8 cellular contexts compared by ENCODE assay signal in genomic region chrX:39815621-39816020, GRCh38.
DNase-seq lines count a peak whose midpoint lies in the region; ATAC-seq, FAIRE-seq and TF ChIP-seq lines count a peak whose summit lies in the region.

No MANE protein-coding gene starts in this region.

- H3K4me1 ChIP-seq in pancreas = peaks cover 0 to 5% (median 0%) of the 10 kb centered on the region in 3 donors
- H3K4me1 ChIP-seq in right atrium auricular region = peaks cover 0 to 41% of the 10 kb centered on the region in 2 donors

- H3K9me3 ChIP-seq in pancreas = no peaks in the 10 kb centered on the region
- H3K9me3 ChIP-seq in right atrium auricular region = no peaks in the 10 kb centered on the region

- peaks cover 0 to 9% (median 1%) of the 10 kb centered on the region in 4 donors for H3K27me3 ChIP-seq in pancreas
- no peaks in the 10 kb centered on the region for H3K27me3 ChIP-seq in right atrium auricular region

- no peak for ATAC-seq in pancreas

- peaks cover 42% of the 10 kb centered on the region for H3K4me1 Mint-ChIP-seq in activated T-helper 1 cell treated with anti-CD3 and anti-CD28 coated beads, Interleukin-12 subunit alpha, Interleukin-12 subunit beta, Interleukin-2, Interleukin-4 antibody, amounts not matched to agents 30 ng/mL and 10 ng/mL and 1 ng/mL, durations not matched to agents 14 hours and 24 hours and 36 hours (ENCODE audit: low read depth)

- FAIRE-seq in pancreas (lab: Jason Lieb, UNC) = no peak

- WGBS in pancreas, 2 donors = 74 to 96% methylated on average over 1 of the region's 1 CpG

- intact Hi-C loops in activated T-helper 1 cell treated with anti-CD3 and anti-CD28 coated beads, Interleukin-12 subunit alpha, Interleukin-12 subunit beta, Interleukin-2, Interleukin-4 antibody, amounts not matched to agents 30 ng/mL and 10 ng/mL and 1 ng/mL, durations not matched to agents 14 hours and 24 hours and 36 hours (cut with micrococcal nuclease) = loop anchor here (2.0 to 10.0 kb wide), 7 partner anchors 41 to 449 kb away; no protein-coding TSS in a partner anchor
- intact Hi-C loops in pancreas (cut with DNase I) = loop anchor here in 1 of 3 donors (10.0 kb wide), 1 partner anchor 81 kb away; no protein-coding TSS in a partner anchor

- TF ChIP-seq CTCF in GM20000 (IDR thresholded peaks at IDR 0.05; ENCODE audit: extremely low read depth, missing control alignments) = no peak
- TF ChIP-seq CTCF in pancreas (IDR thresholded peaks at IDR 0.05) = no peak
- TF ChIP-seq CTCF in coronary artery (IDR thresholded peaks at IDR 0.05) = no peak
- no peak for TF ChIP-seq CTCF in right atrium auricular region (IDR thresholded peaks at IDR 0.05)

- no peaks in the 10 kb centered on the region for H3K27me3 Mint-ChIP-seq in activated T-helper 1 cell treated with anti-CD3 and anti-CD28 coated beads, Interleukin-12 subunit alpha, Interleukin-12 subunit beta, Interleukin-2, Interleukin-4 antibody, amounts not matched to agents 30 ng/mL and 10 ng/mL and 1 ng/mL, durations not matched to agents 14 hours and 24 hours and 36 hours (ENCODE audit: insufficient read depth)

- H3K27ac ChIP-seq in pancreas (no peak overlapping the region), coronary artery (no peak overlapping the region), right atrium auricular region (no peak overlapping the region)

- no peaks in the 10 kb centered on the region for H3K9me3 Mint-ChIP-seq in activated T-helper 1 cell treated with anti-CD3 and anti-CD28 coated beads, Interleukin-12 subunit alpha, Interleukin-12 subunit beta, Interleukin-2, Interleukin-4 antibody, amounts not matched to agents 30 ng/mL and 10 ng/mL and 1 ng/mL, durations not matched to agents 14 hours and 24 hours and 36 hours

- H3K36me3 ChIP-seq in pancreas (no peaks in the 10 kb centered on the region), right atrium auricular region (no peaks in the 10 kb centered on the region)

- H3K4me3 Mint-ChIP-seq in activated T-helper 1 cell treated with anti-CD3 and anti-CD28 coated beads, Interleukin-12 subunit alpha, Interleukin-12 subunit beta, Interleukin-2, Interleukin-4 antibody, amounts not matched to agents 30 ng/mL and 10 ng/mL and 1 ng/mL, durations not matched to agents 14 hours and 24 hours and 36 hours = no peak overlapping the region

- H3K4me3 ChIP-seq in pancreas (no peak overlapping the region), coronary artery (no peak overlapping the region), right atrium auricular region (no peak overlapping the region)

- no peaks in the 10 kb centered on the region for H3K36me3 Mint-ChIP-seq in activated T-helper 1 cell treated with anti-CD3 and anti-CD28 coated beads, Interleukin-12 subunit alpha, Interleukin-12 subunit beta, Interleukin-2, Interleukin-4 antibody, amounts not matched to agents 30 ng/mL and 10 ng/mL and 1 ng/mL, durations not matched to agents 14 hours and 24 hours and 36 hours (ENCODE audit: low read depth)

- DNase-seq in ELF-1 (ENCODE audit: low read depth, low spot score) (peak; percentile 69), GM20000 (ENCODE audit: low spot score) (peak; percentile 34), LHCN-M2 (ENCODE audit: low read depth) (peak; percentile 49), epidermal melanocyte (ENCODE audit: insufficient read length, low spot score) (no peak), pancreas (no peak), coronary artery (ENCODE audit: low spot score) (no peak), right atrium auricular region (ENCODE audit: low spot score) (no peak)
- DNase-seq in activated T-helper 1 cell treated with anti-CD3 and anti-CD28 coated beads, Interleukin-12 subunit alpha, Interleukin-12 subunit beta, Interleukin-2, Interleukin-4 antibody, amounts not matched to agents 30 ng/mL and 10 ng/mL and 1 ng/mL, durations not matched to agents 14 hours and 24 hours and 36 hours (ENCODE audit: low spot score) = no peak

- peak overlapping the region; percentile 48 for H3K27ac Mint-ChIP-seq in activated T-helper 1 cell treated with anti-CD3 and anti-CD28 coated beads, Interleukin-12 subunit alpha, Interleukin-12 subunit beta, Interleukin-2, Interleukin-4 antibody, amounts not matched to agents 30 ng/mL and 10 ng/mL and 1 ng/mL, durations not matched to agents 14 hours and 24 hours and 36 hours

Comparison
In these comparisons a context has a peak if more than half of its experiments do, and no peak if none do; other contexts are left out.
1. DNase-seq: peak in ELF-1 (single experiment), GM20000 (single experiment) and LHCN-M2 (single experiment); none in activated T-helper 1 cell treated with anti-CD3 and anti-CD28 coated beads, Interleukin-12 subunit alpha, Interleukin-12 subunit beta, Interleukin-2, Interleukin-4 antibody, amounts not matched to agents 30 ng/mL and 10 ng/mL and 1 ng/mL, durations not matched to agents 14 hours and 24 hours and 36 hours (single experiment), epidermal melanocyte (single experiment), pancreas (0 of 6), coronary artery (single experiment) and right atrium auricular region (single experiment).